In the genomic region with DNA sequence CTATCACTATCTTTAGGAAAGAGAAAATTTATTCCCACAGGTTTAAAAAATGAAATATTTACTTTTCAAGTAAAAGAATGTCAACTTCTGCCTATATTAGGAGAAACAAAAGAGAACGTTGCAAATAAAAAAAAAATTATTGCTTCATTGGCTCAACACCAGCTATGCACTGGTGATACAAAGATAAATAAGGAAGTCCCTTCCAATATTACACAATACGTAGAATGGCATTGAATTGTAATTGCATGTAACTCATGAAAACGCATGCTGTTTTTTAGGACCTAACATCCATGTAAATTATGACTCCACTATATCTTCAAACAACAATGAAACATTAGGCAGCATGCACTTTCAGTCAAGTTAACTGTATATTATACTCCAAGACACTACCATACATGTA, we compare ENCODE assay signal across 23 cellular contexts. TPM values are rescaled to one million over a fixed set of nuclear protein-coding genes. Genes with fewer than 3 reads are reported as not detected.
DNase-seq lines count a peak whose midpoint lies in the region; ATAC-seq and TF ChIP-seq lines count a peak whose summit lies in the region.
"Had no signal": no experiment of that assay in that cellular context is flagged by ENCODE, and none has a peak within 500 bp of the region (broad histone marks: within the 10 kb centered on the region; RNA-seq: fewer than 3 reads in every experiment).

No MANE protein-coding gene starts in this region.

- H3K9me3 ChIP-seq in GM23248 (ENCODE audit: low read depth) (no peaks in the 10 kb centered on the region), lung (ENCODE audit: control insufficient read depth in 2 of 2, insufficient read depth in 1 of 2, low read length in 1 of 2) (no peaks in the 10 kb centered on the region)

- H3K27me3 ChIP-seq in GM23248 (replicated peaks; ENCODE audit: insufficient read depth) (no peaks in the 10 kb centered on the region), lung (ENCODE audit: control insufficient read depth, insufficient read depth) (no peaks in the 10 kb centered on the region)
- H3K27me3 ChIP-seq: brain microvascular endothelial cell had no signal

- peaks cover 14% of the 10 kb centered on the region for H3K4me1 ChIP-seq in GM23248 (ENCODE audit: insufficient read depth)
- no peaks in the 10 kb centered on the region for H3K4me1 ChIP-seq in lung (ENCODE audit: control insufficient read depth in 2 of 2, insufficient read depth in 2 of 2, low read length in 2 of 2)

- DNase-seq in GM23248 (peak; percentile 10), NOMO-1 treated with dmso at 0.1 percent for 144 hours (lab: John Stamatoyannopoulos, UW; ENCODE audit: unreplicated experiment) (peak; percentile 50), epithelial cell of esophagus (ENCODE audit: low read depth) (peak; percentile 51), lung (ENCODE audit: low spot score) (no peak), NCI-H510A (lab: John Stamatoyannopoulos, UW) (no peak), sciatic nerve (ENCODE audit: low spot score) (no peak), foreskin melanocyte (no peak)
- DNase-seq: brain microvascular endothelial cell; COR-L47; erythroblast; natural killer cell; NK-92 treated with Interleukin-12 subunit alpha and Interleukin-12 subunit beta, amount 100 ng/mL, for 24 hours; posterior cingulate gyrus; SHP77 treated with DMSO at 0.1 percent for 48 hours; stimulated activated CD4-positive, alpha-beta T cell treated with anti-CD3 and anti-CD28 coated beads, Interleukin-4, amount 100 ng/mL, for 1 hour had no signal

- TF ChIP-seq CTCF in epithelial cell of esophagus (IDR thresholded peaks at IDR 0.05; ENCODE audit: insufficient read depth, low read depth, low read length, missing control alignments) (no peak), lung (IDR thresholded peaks at IDR 0.05; ENCODE audit: control extremely low read depth, extremely low read depth) (no peak)

- no peak overlapping the region for H3K9ac ChIP-seq in GM23248

- H3K9me2 ChIP-seq in GM23248 (ENCODE audit: insufficient read depth) = no peaks in the 10 kb centered on the region

- H3K27ac ChIP-seq in GM23248 (no peak overlapping the region), lung (ENCODE audit: low read depth in 1 of 2, low read length in 1 of 2) (no peak overlapping the region)
- H3K27ac ChIP-seq: brain microvascular endothelial cell, skin epidermis had no signal

- ATAC-seq in lung (ENCODE audit: insufficient read depth, low FRiP score) = peak; percentile 34
- ATAC-seq in sciatic nerve = no peak
- ATAC-seq in HG03457 (IDR thresholded peaks at IDR 0.05; ENCODE audit: unreplicated experiment) = no peak
- ATAC-seq: activated T-helper 17 cell treated with anti-CD3 and anti-CD28 coated beads, Interleukin-2, amount 50 U/mL, for 72 hours; natural killer cell had no signal

- in situ Hi-C loops in GM23248 (cut with MboI) = no loop called here

- H3K4me3 ChIP-seq in GM23248 = peak overlapping the region; percentile 33
- H3K4me3 ChIP-seq in epithelial cell of esophagus (ENCODE audit: low read length) = no peak overlapping the region
- no peak overlapping the region for H3K4me3 ChIP-seq in lung
- H3K4me3 ChIP-seq: skin epidermis had no signal

- no peaks in the 10 kb centered on the region for H4K20me1 ChIP-seq in GM23248 (ENCODE audit: insufficient read depth)

- H3F3A ChIP-seq in GM23248 (ENCODE audit: insufficient read depth) = peaks cover 5% of the 10 kb centered on the region

- peak overlapping the region; percentile 40 for H3K4me2 ChIP-seq in GM23248 (ENCODE audit: unreplicated experiment)

- H3K36me3 ChIP-seq in GM23248 (ENCODE audit: low read depth) (no peaks in the 10 kb centered on the region), lung (ENCODE audit: control insufficient read depth in 2 of 2, insufficient read depth in 2 of 2, low read length in 2 of 2) (no peaks in the 10 kb centered on the region)
- H3K36me3 ChIP-seq: brain microvascular endothelial cell had no signal

- intact Hi-C loops in sciatic nerve (cut with DNase I) = no loop called here

- 15 to 21% methylated on average over 3 of the region's 3 CpGs for WGBS in GM23248 (ENCODE audit: low coverage in 1 of 2, low lambda C conversion rate in 2 of 2, missing lambda C conversion rate in 2 of 2), 2 experiments
- 8 to 9% methylated on average over 3 of the region's 3 CpGs for WGBS in lung, 2 donors

- H2AFZ ChIP-seq in GM23248 = peak overlapping the region; percentile 61

- no peaks in the 10 kb centered on the region for H3K79me2 ChIP-seq in GM23248 (ENCODE audit: insufficient read depth)

RNA-seq across cellular contexts. Expression of gene RERGL, which starts 56.4 kb away (rescaled TPM):
- 0.51 TPM in 1 of 2 replicates, not detected in the other for total RNA-seq in GM23248 (2014; rRNA removed; shearing (Covaris generic))
- polyA plus RNA-seq in GM23248 (2016; fragmentation: Nextera tagmentation; extraction: Ambion mirVana) = 0.74 and 0.77 TPM in 2 replicates
- total RNA-seq in lung = 1 to 10 TPM; 1.4 to 3.2 TPM
- polyA plus RNA-seq in lung = 1 to 10 TPM in 1 of 2 donors, under 1 TPM in 1; 0.55 to 4.5 TPM
- 10.1 TPM for total RNA-seq in sciatic nerve
- total RNA-seq: activated T-helper 17 cell treated with anti-CD3 and anti-CD28 coated beads, Interleukin-2, amount 50 U/mL, for 72 hours; dermis microvascular lymphatic vessel endothelial cell; G401; LHCN-M2; lung microvascular endothelial cell; natural killer cell; T-helper 2 cell treated with Interferon-gamma antibody and Interleukin-4, amounts not matched to agents 100 ng/mL and 5 ng/mL, for 36 hours had no signal

Comparison
In these comparisons a context has a peak if more than half of its experiments do, and no peak if none do; other contexts are left out.
1. DNase-seq: peak in GM23248 (single experiment), NOMO-1 treated with dmso at 0.1 percent for 144 hours (single experiment) and epithelial cell of esophagus (single experiment); none in lung (single experiment), NCI-H510A (single experiment), sciatic nerve (single experiment) and foreskin melanocyte (single experiment).